Comparison of ENCODE assay signal across 22 cellular contexts in genomic region chr5:132297211-132297940, GRCh38. TPM values are rescaled to one million over a fixed set of nuclear protein-coding genes. Genes with fewer than 3 reads are reported as not detected.
"Had no signal": no experiment of that assay in that cellular context is flagged by ENCODE, and none has a peak within 500 bp of the region (broad histone marks: within the 10 kb centered on the region; RNA-seq: fewer than 3 reads in every experiment).

No MANE protein-coding gene starts in this region.

- H3K9me3 ChIP-seq: left ventricle myocardium inferior, ovary, prostate gland, thyroid gland had no signal

- FAIRE-seq: endometrium had no signal

- H3K4me3 ChIP-seq: left ventricle myocardium inferior, neural progenitor cell, ovary, prostate gland, thyroid gland had no signal

- H3K27me3 ChIP-seq: foreskin keratinocyte, ovary, thyroid gland had no signal

- H3K36me3 Mint-ChIP-seq: activated naive CD4-positive, alpha-beta T cell treated with anti-CD3 and anti-CD28 coated beads, Interleukin-2, amount 10 ng/mL, durations not matched to agents 7 days and 5 days; immature natural killer cell; mesothelial cell of epicardium; naive thymus-derived CD8-positive, alpha-beta T cell; neural progenitor cell; WTC11 had no signal

- ATAC-seq: foreskin keratinocyte; naive thymus-derived CD8-positive, alpha-beta T cell; WTC11 had no signal

- H3K27ac ChIP-seq: foreskin keratinocyte, left ventricle myocardium inferior, neural progenitor cell, ovary, prostate gland had no signal

- H3K9ac ChIP-seq: neural progenitor cell had no signal

- H3K36me3 ChIP-seq: left ventricle myocardium inferior, neural progenitor cell, ovary, prostate gland, thyroid gland had no signal

- H2AFZ ChIP-seq: neural progenitor cell had no signal

- H3K4me2 ChIP-seq: neural progenitor cell had no signal

- H3K27ac Mint-ChIP-seq: activated naive CD4-positive, alpha-beta T cell treated with anti-CD3 and anti-CD28 coated beads, Interleukin-2, amount 10 ng/mL, durations not matched to agents 7 days and 5 days; immature natural killer cell; mesothelial cell of epicardium; neural progenitor cell; stimulated activated naive CD8-positive, alpha-beta T cell treated with anti-CD3 and anti-CD28 coated beads, Interleukin-15, Interleukin-2, amounts not matched to agents 100 ng/mL and 50 ng/mL, for 24 hours; WTC11 had no signal

- DNase-seq: activated CD4-positive, alpha-beta T cell treated with anti-CD3 and anti-CD28 coated beads, Interleukin-2, amount 50 U/mL, for 4 hours; activated effector memory CD4-positive, alpha-beta T cell treated with anti-CD3 and anti-CD28 coated beads, Interleukin-2, amount 50 U/mL, for 16 hours; activated naive CD4-positive, alpha-beta T cell treated with anti-CD3 and anti-CD28 coated beads, Interleukin-2, amount 10 ng/mL, durations not matched to agents 7 days and 5 days; activated T-cell treated with anti-CD3 and anti-CD28 coated beads for 4 hours; amygdala; cortex of kidney; foreskin keratinocyte; immature natural killer cell; left ventricle myocardium inferior; mammary epithelial cell; naive thymus-derived CD8-positive, alpha-beta T cell; ovary; stimulated activated CD4-positive, alpha-beta T cell treated with anti-CD3 and anti-CD28 coated beads, Interleukin-1b, Interleukin-23, amount 100 ng/mL, for 48 hours; substantia nigra; T-helper 9 cell; thyroid gland had no signal

- H3K9me3 Mint-ChIP-seq: activated naive CD4-positive, alpha-beta T cell treated with anti-CD3 and anti-CD28 coated beads, Interleukin-2, amount 10 ng/mL, durations not matched to agents 7 days and 5 days; immature natural killer cell; mesothelial cell of epicardium; naive thymus-derived CD8-positive, alpha-beta T cell; neural progenitor cell; stimulated activated naive CD8-positive, alpha-beta T cell treated with anti-CD3 and anti-CD28 coated beads, Interleukin-15, Interleukin-2, amounts not matched to agents 100 ng/mL and 50 ng/mL, for 24 hours; WTC11 had no signal

- H3K4me3 Mint-ChIP-seq: activated naive CD4-positive, alpha-beta T cell treated with anti-CD3 and anti-CD28 coated beads, Interleukin-2, amount 10 ng/mL, durations not matched to agents 7 days and 5 days; immature natural killer cell; mesothelial cell of epicardium; neural progenitor cell; stimulated activated naive CD8-positive, alpha-beta T cell treated with anti-CD3 and anti-CD28 coated beads, Interleukin-15, Interleukin-2, amounts not matched to agents 100 ng/mL and 50 ng/mL, for 24 hours; WTC11 had no signal

RNA-seq across cellular contexts. Expression of gene SLC22A4, which starts 3.2 kb away (rescaled TPM):
- total RNA-seq: naive thymus-derived CD8-positive, alpha-beta T cell had no signal
- polyA plus RNA-seq: immature natural killer cell; naive thymus-derived CD8-positive, alpha-beta T cell had no signal

RNA-seq across cellular contexts. Expression of gene PDLIM4, which starts 39.9 kb away (rescaled TPM):
- total RNA-seq: naive thymus-derived CD8-positive, alpha-beta T cell had no signal
- polyA plus RNA-seq: immature natural killer cell; naive thymus-derived CD8-positive, alpha-beta T cell had no signal
